In genomic region chr11:88303037-88303436, GRCh38 we compare ENCODE assay signal across 23 cellular contexts. TPM values are rescaled to one million over a fixed set of nuclear protein-coding genes. Genes with fewer than 3 reads are reported as not detected.
DNase-seq lines count a peak whose midpoint lies in the region; ATAC-seq and TF ChIP-seq lines count a peak whose summit lies in the region.
"Had no signal": no experiment of that assay in that cellular context is flagged by ENCODE, and none has a peak within 500 bp of the region (broad histone marks: within the 10 kb centered on the region; RNA-seq: fewer than 3 reads in every experiment).

No MANE protein-coding gene starts in this region.

- no peaks in the 10 kb centered on the region for H3K27me3 ChIP-seq in adrenal gland
- no peaks in the 10 kb centered on the region for H3K27me3 ChIP-seq in vagina
- H3K27me3 ChIP-seq: ascending aorta, sigmoid colon, upper lobe of left lung had no signal

- peak; percentile 14 for ATAC-seq in activated CD8-positive, alpha-beta memory T cell treated with anti-CD3 and anti-CD28 coated beads, Interleukin-2, amount 10 ng/mL, durations not matched to agents 7 days and 5 days
- ATAC-seq in GM18868 (IDR thresholded peaks at IDR 0.05; ENCODE audit: unreplicated experiment) = peak; percentile 22
- peak; percentile 53 to 57 for ATAC-seq in natural killer cell treated with Interleukin-12 subunit alpha and Interleukin-12 subunit beta and Interleukin-15 and Interleukin-18, amount 100 ng/mL, for 72 hours
- ATAC-seq: A549 had no signal

- H3K4me3 ChIP-seq in adrenal gland (no peak overlapping the region), vagina (no peak overlapping the region)
- H3K4me3 ChIP-seq: A549, ascending aorta, lung, prostate gland, sigmoid colon, upper lobe of left lung had no signal

- peaks cover 93% of the 10 kb centered on the region for H3K36me3 Mint-ChIP-seq in activated CD8-positive, alpha-beta memory T cell treated with anti-CD3 and anti-CD28 coated beads, Interleukin-2, amount 10 ng/mL, durations not matched to agents 7 days and 5 days
- H3K36me3 Mint-ChIP-seq in activated CD4-positive, alpha-beta memory T cell treated with anti-CD3 and anti-CD28 coated beads, Interleukin-2, amount 10 ng/mL, durations not matched to agents 7 days and 5 days (ENCODE audit: low read depth) = peaks cover 92% of the 10 kb centered on the region
- peaks cover 55% of the 10 kb centered on the region for H3K36me3 Mint-ChIP-seq in natural killer cell treated with Interleukin-12 subunit alpha and Interleukin-12 subunit beta and Interleukin-15 and Interleukin-18, amount 100 ng/mL, for 72 hours

- POLR2A ChIA-PET in activated CD4-positive, alpha-beta memory T cell treated with anti-CD3 and anti-CD28 coated beads, Interleukin-2, amount 10 ng/mL, durations not matched to agents 7 days and 5 days (lab: Charles Lee) = interaction anchor here (0.9 kb wide), 1 partner anchor 34 kb away, joined by 4 read pairs; the partner anchor contains the start of gene CTSC

- no peak overlapping the region for H3K4me3 Mint-ChIP-seq in activated CD8-positive, alpha-beta memory T cell treated with anti-CD3 and anti-CD28 coated beads, Interleukin-2, amount 10 ng/mL, durations not matched to agents 7 days and 5 days
- no peak overlapping the region for H3K4me3 Mint-ChIP-seq in activated CD4-positive, alpha-beta memory T cell treated with anti-CD3 and anti-CD28 coated beads, Interleukin-2, amount 10 ng/mL, durations not matched to agents 7 days and 5 days
- peak overlapping the region; percentile 86 for H3K4me3 Mint-ChIP-seq in natural killer cell treated with Interleukin-12 subunit alpha and Interleukin-12 subunit beta and Interleukin-15 and Interleukin-18, amount 100 ng/mL, for 72 hours
- H3K4me3 Mint-ChIP-seq: activated naive CD4-positive, alpha-beta T cell treated with anti-CD3 and anti-CD28 coated beads, Interleukin-2, amount 50 U/mL, for 24 hours; HFFc6 had no signal

- H3K4me1 Mint-ChIP-seq in activated CD8-positive, alpha-beta memory T cell treated with anti-CD3 and anti-CD28 coated beads, Interleukin-2, amount 10 ng/mL, durations not matched to agents 7 days and 5 days = peaks cover 55% of the 10 kb centered on the region
- H3K4me1 Mint-ChIP-seq in activated CD4-positive, alpha-beta memory T cell treated with anti-CD3 and anti-CD28 coated beads, Interleukin-2, amount 10 ng/mL, durations not matched to agents 7 days and 5 days = peaks cover 46% of the 10 kb centered on the region
- H3K4me1 Mint-ChIP-seq in natural killer cell treated with Interleukin-12 subunit alpha and Interleukin-12 subunit beta and Interleukin-15 and Interleukin-18, amount 100 ng/mL, for 72 hours (ENCODE audit: low read depth in 2 of 2) = peaks cover 68 to 78% of the 10 kb centered on the region in 2 donors

- H3K9me3 Mint-ChIP-seq in activated CD8-positive, alpha-beta memory T cell treated with anti-CD3 and anti-CD28 coated beads, Interleukin-2, amount 10 ng/mL, durations not matched to agents 7 days and 5 days (ENCODE audit: low read depth) = no peaks in the 10 kb centered on the region
- no peaks in the 10 kb centered on the region for H3K9me3 Mint-ChIP-seq in activated CD4-positive, alpha-beta memory T cell treated with anti-CD3 and anti-CD28 coated beads, Interleukin-2, amount 10 ng/mL, durations not matched to agents 7 days and 5 days
- H3K9me3 Mint-ChIP-seq in natural killer cell treated with Interleukin-12 subunit alpha and Interleukin-12 subunit beta and Interleukin-15 and Interleukin-18, amount 100 ng/mL, for 72 hours = no peaks in the 10 kb centered on the region
- H3K9me3 Mint-ChIP-seq: activated naive CD4-positive, alpha-beta T cell treated with anti-CD3 and anti-CD28 coated beads, Interleukin-2, amount 50 U/mL, for 24 hours; HFFc6 had no signal

- TF ChIP-seq CTCF in adrenal gland (IDR thresholded peaks at IDR 0.05) (no peak), vagina (IDR thresholded peaks at IDR 0.05) (no peak)

- peaks cover 0 to 6% of the 10 kb centered on the region in 2 donors for H3K4me1 ChIP-seq in adrenal gland (replicated peaks in 1 of 2)
- no peaks in the 10 kb centered on the region for H3K4me1 ChIP-seq in vagina
- H3K4me1 ChIP-seq: A549, ascending aorta, prostate gland had no signal

- intact Hi-C loops in adrenal gland (cut with DNase I) = no loop called here
- intact Hi-C loops in vagina (cut with DNase I) = no loop called here

- H3K27me3 Mint-ChIP-seq in activated CD8-positive, alpha-beta memory T cell treated with anti-CD3 and anti-CD28 coated beads, Interleukin-2, amount 10 ng/mL, durations not matched to agents 7 days and 5 days = no peaks in the 10 kb centered on the region
- no peaks in the 10 kb centered on the region for H3K27me3 Mint-ChIP-seq in activated CD4-positive, alpha-beta memory T cell treated with anti-CD3 and anti-CD28 coated beads, Interleukin-2, amount 10 ng/mL, durations not matched to agents 7 days and 5 days
- no peaks in the 10 kb centered on the region for H3K27me3 Mint-ChIP-seq in natural killer cell treated with Interleukin-12 subunit alpha and Interleukin-12 subunit beta and Interleukin-15 and Interleukin-18, amount 100 ng/mL, for 72 hours
- H3K27me3 Mint-ChIP-seq: activated naive CD4-positive, alpha-beta T cell treated with anti-CD3 and anti-CD28 coated beads, Interleukin-2, amount 50 U/mL, for 24 hours had no signal

- TF ChIP-seq POLR2A in adrenal gland (IDR thresholded peaks at IDR 0.05) (no peak), vagina (IDR thresholded peaks at IDR 0.05) (no peak)

- H3K27ac Mint-ChIP-seq in activated CD8-positive, alpha-beta memory T cell treated with anti-CD3 and anti-CD28 coated beads, Interleukin-2, amount 10 ng/mL, durations not matched to agents 7 days and 5 days = peak overlapping the region; percentile 32
- H3K27ac Mint-ChIP-seq in activated CD4-positive, alpha-beta memory T cell treated with anti-CD3 and anti-CD28 coated beads, Interleukin-2, amount 10 ng/mL, durations not matched to agents 7 days and 5 days = peak overlapping the region; percentile 2
- peak overlapping the region; percentile 93 to 98 for H3K27ac Mint-ChIP-seq in natural killer cell treated with Interleukin-12 subunit alpha and Interleukin-12 subunit beta and Interleukin-15 and Interleukin-18, amount 100 ng/mL, for 72 hours
- H3K27ac Mint-ChIP-seq: HFFc6 had no signal

- CTCF ChIA-PET in activated CD8-positive, alpha-beta memory T cell treated with anti-CD3 and anti-CD28 coated beads, Interleukin-2, amount 10 ng/mL, durations not matched to agents 7 days and 5 days (lab: Charles Lee) = no interaction called here
- CTCF ChIA-PET in activated CD4-positive, alpha-beta memory T cell treated with anti-CD3 and anti-CD28 coated beads, Interleukin-2, amount 10 ng/mL, durations not matched to agents 7 days and 5 days (lab: Charles Lee) = no interaction called here

- H3K36me3 ChIP-seq in adrenal gland (replicated peaks in 1 of 2) = no peaks in the 10 kb centered on the region
- H3K36me3 ChIP-seq in vagina = peaks cover 0 to 5% of the 10 kb centered on the region in 2 donors
- H3K36me3 ChIP-seq: ascending aorta, prostate gland, sigmoid colon had no signal

- no peaks in the 10 kb centered on the region for H3K9me3 ChIP-seq in adrenal gland (replicated peaks in 1 of 3)
- H3K9me3 ChIP-seq in vagina = no peaks in the 10 kb centered on the region
- H3K9me3 ChIP-seq: A549, ascending aorta, prostate gland, sigmoid colon, upper lobe of left lung had no signal

- DNase-seq in activated CD8-positive, alpha-beta memory T cell treated with anti-CD3 and anti-CD28 coated beads, Interleukin-2, amount 10 ng/mL, durations not matched to agents 7 days and 5 days = no peak
- DNase-seq in activated CD8-positive, alpha-beta memory T cell treated with anti-CD3 and anti-CD28 coated beads for 24 hours = no peak
- no peak for DNase-seq in activated CD4-positive, alpha-beta memory T cell treated with anti-CD3 and anti-CD28 coated beads, Interleukin-2, amount 10 ng/mL, durations not matched to agents 7 days and 5 days
- DNase-seq in natural killer cell treated with Interleukin-12 subunit alpha and Interleukin-12 subunit beta and Interleukin-15 and Interleukin-18, amount 100 ng/mL, for 72 hours (ENCODE audit: low spot score) = peak; percentile 68
- no peak for DNase-seq in adrenal gland
- DNase-seq in vagina (ENCODE audit: extremely low spot score in 2 of 2) = no peak
- no peak for DNase-seq in NOMO-1 treated with DMSO at 0.1 percent for 48 hours (lab: John Stamatoyannopoulos, UW; ENCODE audit: unreplicated experiment)
- DNase-seq: central memory CD4-positive, alpha-beta T cell; DMS79; HFFc6; IMR-90; NCI-H1092 treated with DMSO at 0.1 percent for 48 hours; NCI-H1930; NCI-H2227 treated with DMSO at 0.1 percent for 48 hours; RPMI8226; sigmoid colon; upper lobe of left lung had no signal

- H3K27ac ChIP-seq in adrenal gland (no peak overlapping the region), vagina (no peak overlapping the region)
- H3K27ac ChIP-seq: A549, ascending aorta, prostate gland, upper lobe of left lung had no signal

- WGBS in adrenal gland, 4 donors = 88 to 98% (median 92%) methylated on average over 1 of the region's 1 CpG

RNA-seq across cellular contexts. Expression of gene CTSC, which starts 34.5 kb away (rescaled TPM):
- total RNA-seq in activated CD8-positive, alpha-beta memory T cell treated with anti-CD3 and anti-CD28 coated beads, Interleukin-2, amount 10 ng/mL, durations not matched to agents 7 days and 5 days = 100 to 1,000 TPM; 287 to 292 TPM
- total RNA-seq in activated CD4-positive, alpha-beta memory T cell treated with anti-CD3 and anti-CD28 coated beads, Interleukin-2, amount 10 ng/mL, durations not matched to agents 7 days and 5 days = 100 to 1,000 TPM; 321 to 323 TPM
- total RNA-seq in natural killer cell treated with Interleukin-12 subunit alpha and Interleukin-12 subunit beta and Interleukin-15 and Interleukin-18, amount 100 ng/mL, for 72 hours = 100 to 1,000 TPM; 213 to 381 TPM
- 100 to 1,000 TPM in 6 of 8 donors, 10 to 100 TPM in 2; 73.6 to 230 (median 147) TPM for total RNA-seq in adrenal gland
- 100 to 1,000 TPM in 1 of 3 donors, 10 to 100 TPM in 2; 44.6 to 102 (median 83.1) TPM for polyA plus RNA-seq in adrenal gland
- 84.7 TPM for total RNA-seq in vagina

Comparison
In these comparisons a context has a peak if more than half of its experiments do, and no peak if none do; other contexts are left out.
1. H3K27ac Mint-ChIP-seq: peak in every context shown above with its lines; median percentile 96 in natural killer cell treated with Interleukin-12 subunit alpha and Interleukin-12 subunit beta and Interleukin-15 and Interleukin-18, amount 100 ng/mL, for 72 hours; 32 in activated CD8-positive, alpha-beta memory T cell treated with anti-CD3 and anti-CD28 coated beads, Interleukin-2, amount 10 ng/mL, durations not matched to agents 7 days and 5 days; 2 in activated CD4-positive, alpha-beta memory T cell treated with anti-CD3 and anti-CD28 coated beads, Interleukin-2, amount 10 ng/mL, durations not matched to agents 7 days and 5 days.